In genomic region chr7:57867884-57868701, GRCh38 we compare ENCODE assay signal across 11 cellular contexts.
A peak's percentile ranks its signal among the peaks of the same experiment; 100 is the strongest.
DNase-seq lines count a peak whose midpoint lies in the region; ATAC-seq, FAIRE-seq and TF ChIP-seq lines count a peak whose summit lies in the region.
"Had no signal": no experiment of that assay in that cellular context is flagged by ENCODE, and none has a peak within 500 bp of the region (broad histone marks: within the 10 kb centered on the region; RNA-seq: fewer than 3 reads in every experiment).

No MANE protein-coding gene starts in this region.

- peaks cover 26% of the 10 kb centered on the region for H3K27me3 Mint-ChIP-seq in activated naive CD4-positive, alpha-beta T cell treated with anti-CD3 and anti-CD28 coated beads, Interleukin-2, amount 50 U/mL, for 24 hours
- H3K27me3 Mint-ChIP-seq in activated CD4-positive, alpha-beta memory T cell treated with anti-CD3 and anti-CD28 coated beads for 36 hours, result peaks cover 39% of the 10 kb centered on the region

- CTCF ChIA-PET in activated CD4-positive, alpha-beta memory T cell treated with anti-CD3 and anti-CD28 coated beads for 36 hours (lab: Charles Lee), result no interaction called here

- intact Hi-C loops in activated CD4-positive, alpha-beta memory T cell treated with anti-CD3 and anti-CD28 coated beads for 36 hours (cut with micrococcal nuclease), result no loop called here
- intact Hi-C loops in left lung (cut with DNase I), result no loop called here

- peak; percentile 58 for FAIRE-seq in urothelium cell line (lab: Jason Lieb, UNC)

- H3K27ac Mint-ChIP-seq in activated naive CD4-positive, alpha-beta T cell treated with anti-CD3 and anti-CD28 coated beads, Interleukin-2, amount 50 U/mL, for 24 hours, result no peak overlapping the region
- H3K27ac Mint-ChIP-seq in activated CD4-positive, alpha-beta memory T cell treated with anti-CD3 and anti-CD28 coated beads for 36 hours, result no peak overlapping the region

- H3K36me3 Mint-ChIP-seq in activated naive CD4-positive, alpha-beta T cell treated with anti-CD3 and anti-CD28 coated beads, Interleukin-2, amount 50 U/mL, for 24 hours, result peaks cover 5% of the 10 kb centered on the region
- H3K36me3 Mint-ChIP-seq in activated CD4-positive, alpha-beta memory T cell treated with anti-CD3 and anti-CD28 coated beads for 36 hours, result peaks cover 8% of the 10 kb centered on the region

- H3K4me1 ChIP-seq in left lung, result no peaks in the 10 kb centered on the region
- no peaks in the 10 kb centered on the region for H3K4me1 ChIP-seq in SJCRH30

- H3K36me3 ChIP-seq in left lung, result no peaks in the 10 kb centered on the region
- H3K36me3 ChIP-seq in SJCRH30, result no peaks in the 10 kb centered on the region

- peaks cover 28% of the 10 kb centered on the region for H3K9me3 Mint-ChIP-seq in activated naive CD4-positive, alpha-beta T cell treated with anti-CD3 and anti-CD28 coated beads, Interleukin-2, amount 50 U/mL, for 24 hours
- peaks cover 7% of the 10 kb centered on the region for H3K9me3 Mint-ChIP-seq in activated CD4-positive, alpha-beta memory T cell treated with anti-CD3 and anti-CD28 coated beads for 36 hours

- TF ChIP-seq CTCF in left lung (IDR thresholded peaks at IDR 0.05), result no peak

- POLR2A ChIA-PET in activated CD4-positive, alpha-beta memory T cell treated with anti-CD3 and anti-CD28 coated beads for 36 hours (lab: Charles Lee), result no interaction called here

- H3K9me3 ChIP-seq in left lung, result no peaks in the 10 kb centered on the region
- no peaks in the 10 kb centered on the region for H3K9me3 ChIP-seq in SJCRH30 (replicated peaks)

- H3K4me3 ChIP-seq in left lung (peak overlapping the region; percentile 5 to 20), SJCRH30 (no peak overlapping the region)

- peak overlapping the region; percentile 36 for H3K4me3 Mint-ChIP-seq in activated naive CD4-positive, alpha-beta T cell treated with anti-CD3 and anti-CD28 coated beads, Interleukin-2, amount 50 U/mL, for 24 hours
- peak overlapping the region; percentile 43 for H3K4me3 Mint-ChIP-seq in activated CD4-positive, alpha-beta memory T cell treated with anti-CD3 and anti-CD28 coated beads for 36 hours

- peaks cover 22 to 54% of the 10 kb centered on the region in 2 donors for H3K27me3 ChIP-seq in left lung
- no peaks in the 10 kb centered on the region for H3K27me3 ChIP-seq in SJCRH30

- ATAC-seq in left lung (no peak), GM19351 (IDR thresholded peaks at IDR 0.05; ENCODE audit: unreplicated experiment) (no peak)

- no peak for DNase-seq in activated naive CD4-positive, alpha-beta T cell treated with anti-CD3 and anti-CD28 coated beads, Interleukin-2, amount 50 U/mL, for 16 hours
- no peak for DNase-seq in activated CD4-positive, alpha-beta memory T cell treated with anti-CD3 and anti-CD28 coated beads for 36 hours
- DNase-seq in left lung (peak; percentile 26 to 76), urothelium cell line (ENCODE audit: low spot score) (peak; percentile 58), NK-92 (lab: John Stamatoyannopoulos, UW; ENCODE audit: unreplicated experiment) (no peak), SJCRH30 (no peak)
- DNase-seq: cerebellar nuclear complex, DND-41, mesendoderm had no signal

- H3K4me1 Mint-ChIP-seq in activated naive CD4-positive, alpha-beta T cell treated with anti-CD3 and anti-CD28 coated beads, Interleukin-2, amount 50 U/mL, for 24 hours, result peaks cover 4% of the 10 kb centered on the region
- peaks cover 4% of the 10 kb centered on the region for H3K4me1 Mint-ChIP-seq in activated CD4-positive, alpha-beta memory T cell treated with anti-CD3 and anti-CD28 coated beads for 36 hours (ENCODE audit: low read depth)

- H3K27ac ChIP-seq in left lung (no peak overlapping the region), SJCRH30 (no peak overlapping the region)

Comparison
In these comparisons a context has a peak if more than half of its experiments do, and no peak if none do; other contexts are left out.
1. DNase-seq: peak in left lung (2 of 2) and urothelium cell line (single experiment); none in activated naive CD4-positive, alpha-beta T cell treated with anti-CD3 and anti-CD28 coated beads, Interleukin-2, amount 50 U/mL, for 16 hours (single experiment), activated CD4-positive, alpha-beta memory T cell treated with anti-CD3 and anti-CD28 coated beads for 36 hours (single experiment), NK-92 (single experiment) and SJCRH30 (0 of 2).